Comparison of ENCODE assay signal across 18 cellular contexts in genomic region chr7:28126047-28127041, GRCh38. TPM values are rescaled to one million over a fixed set of nuclear protein-coding genes. Genes with fewer than 3 reads are reported as not detected.
DNase-seq lines count a peak whose midpoint lies in the region; ATAC-seq lines count a peak whose summit lies in the region.
"Had no signal": no experiment of that assay in that cellular context is flagged by ENCODE, and none has a peak within 500 bp of the region (broad histone marks: within the 10 kb centered on the region; RNA-seq: fewer than 3 reads in every experiment).

No MANE protein-coding gene starts in this region.

- no peak overlapping the region for H3K4me3 ChIP-seq in effector memory CD4-positive, alpha-beta T cell (ENCODE audit: insufficient read depth, low read depth, low read length, poor library complexity, severe bottlenecking)

- no peaks in the 10 kb centered on the region for H3K36me3 ChIP-seq in effector memory CD4-positive, alpha-beta T cell (ENCODE audit: control insufficient read depth, insufficient read depth, low read length)

- DNase-seq in GF-D8 (lab: John Stamatoyannopoulos, UW) (peak; percentile 52), NCI-H226 (peak; percentile 55), fibroblast of peridontal ligament (ENCODE audit: extremely low read depth) (peak; percentile 26), sciatic nerve (ENCODE audit: low spot score) (no peak), hippocampal formation (lab: John Stamatoyannopoulos, UW) (no peak), DMS 273 (lab: John Stamatoyannopoulos, UW; ENCODE audit: unreplicated experiment) (no peak), Kasumi-1 (lab: John Stamatoyannopoulos, UW) (no peak)
- no peak for DNase-seq in effector memory CD4-positive, alpha-beta T cell
- DNase-seq: activated CD4-positive, alpha-beta T cell treated with anti-CD3 and anti-CD28 coated beads for 1 hour; amygdala; BE2C; cortex of kidney; DMS153; NCI-H1105 treated with DMSO at 0.1 percent for 48 hours; NCI-H345; SHP77; stimulated activated CD4-positive, alpha-beta T cell treated with anti-CD3 and anti-CD28 coated beads, Interleukin-4, amount 100 ng/mL, for 24 hours had no signal

- intact Hi-C loops in sciatic nerve (cut with DNase I), result no loop called here

- H3K9me3 ChIP-seq in effector memory CD4-positive, alpha-beta T cell (ENCODE audit: control insufficient read depth, low read length), result no peaks in the 10 kb centered on the region
- H3K9me3 ChIP-seq: BE2C had no signal

- peaks cover 8% of the 10 kb centered on the region for H3K4me1 ChIP-seq in effector memory CD4-positive, alpha-beta T cell (ENCODE audit: control insufficient read depth, insufficient read depth, low read length, poor library complexity, severe bottlenecking)

- H3K27ac ChIP-seq in effector memory CD4-positive, alpha-beta T cell (ENCODE audit: insufficient read depth, low read length, poor library complexity, severe bottlenecking), result no peak overlapping the region

- peak; percentile 86 for ATAC-seq in sciatic nerve
- ATAC-seq: esophagus mucosa had no signal

- H3K27me3 ChIP-seq in effector memory CD4-positive, alpha-beta T cell (replicated peaks; ENCODE audit: control insufficient read depth, insufficient read depth, low read length, poor library complexity, severe bottlenecking), result no peaks in the 10 kb centered on the region
- H3K27me3 ChIP-seq: BE2C had no signal

RNA-seq across cellular contexts. Expression of gene JAZF1, which starts 54.3 kb away (rescaled TPM):
- 21.7 TPM for total RNA-seq in sciatic nerve

Comparison
In these comparisons a context has a peak if more than half of its experiments do, and no peak if none do; other contexts are left out.
1. DNase-seq: peak in GF-D8 (single experiment), NCI-H226 (single experiment) and fibroblast of peridontal ligament (single experiment); none in sciatic nerve (single experiment), hippocampal formation (0 of 2), DMS 273 (single experiment), Kasumi-1 (0 of 2) and effector memory CD4-positive, alpha-beta T cell (0 of 3).